1 cellular context compared by ENCODE assay signal in the genomic region with DNA sequence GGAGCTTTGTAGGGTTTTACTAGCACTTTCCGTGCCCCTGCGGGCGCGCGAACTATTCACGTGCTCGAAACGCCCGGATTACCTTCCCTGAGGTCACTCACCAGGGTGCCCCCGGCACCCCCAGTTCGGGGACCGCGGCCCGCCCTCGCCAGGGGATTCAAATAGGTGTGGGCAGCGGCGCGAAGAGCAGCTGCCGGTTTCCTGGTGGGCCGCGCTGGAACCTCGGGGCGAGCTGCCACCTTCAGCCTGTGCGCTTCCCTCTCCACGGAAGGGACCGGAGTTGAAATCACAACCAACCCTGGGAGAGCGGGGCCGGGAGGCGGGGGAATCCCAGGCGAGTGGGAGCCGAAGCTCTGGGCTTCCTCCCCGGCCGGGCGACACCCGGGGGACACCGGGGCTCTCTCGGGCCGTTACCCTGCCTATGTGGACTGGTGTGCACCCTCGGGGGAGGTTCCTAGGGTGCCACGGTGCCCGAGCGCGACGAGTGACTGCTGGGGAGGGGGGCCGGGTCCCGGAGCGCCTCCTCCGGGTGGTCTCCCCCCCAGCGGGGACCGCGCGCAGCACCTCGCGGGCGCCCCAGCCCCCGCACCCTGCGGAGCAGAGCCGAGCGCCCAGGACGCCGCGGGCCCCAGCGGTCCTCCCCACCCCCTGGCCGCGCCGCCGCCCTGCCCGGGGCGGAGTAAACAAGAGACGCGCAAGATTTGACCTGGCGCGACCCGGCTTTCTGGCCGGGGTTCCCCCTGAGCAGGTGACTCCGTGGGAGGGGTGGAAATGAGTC.
A peak's percentile ranks its signal among the peaks of the same experiment; 100 is the strongest.
TF ChIP-seq lines count a peak whose summit lies in the region.

No MANE protein-coding gene starts in this region.

TF ChIP-seq in HepG2, 621 proteins besides CTCF, POLR2A, EP300 and RAD21 (continued from another document and continues in another):
- TF ChIP-seq, protein P1, sequence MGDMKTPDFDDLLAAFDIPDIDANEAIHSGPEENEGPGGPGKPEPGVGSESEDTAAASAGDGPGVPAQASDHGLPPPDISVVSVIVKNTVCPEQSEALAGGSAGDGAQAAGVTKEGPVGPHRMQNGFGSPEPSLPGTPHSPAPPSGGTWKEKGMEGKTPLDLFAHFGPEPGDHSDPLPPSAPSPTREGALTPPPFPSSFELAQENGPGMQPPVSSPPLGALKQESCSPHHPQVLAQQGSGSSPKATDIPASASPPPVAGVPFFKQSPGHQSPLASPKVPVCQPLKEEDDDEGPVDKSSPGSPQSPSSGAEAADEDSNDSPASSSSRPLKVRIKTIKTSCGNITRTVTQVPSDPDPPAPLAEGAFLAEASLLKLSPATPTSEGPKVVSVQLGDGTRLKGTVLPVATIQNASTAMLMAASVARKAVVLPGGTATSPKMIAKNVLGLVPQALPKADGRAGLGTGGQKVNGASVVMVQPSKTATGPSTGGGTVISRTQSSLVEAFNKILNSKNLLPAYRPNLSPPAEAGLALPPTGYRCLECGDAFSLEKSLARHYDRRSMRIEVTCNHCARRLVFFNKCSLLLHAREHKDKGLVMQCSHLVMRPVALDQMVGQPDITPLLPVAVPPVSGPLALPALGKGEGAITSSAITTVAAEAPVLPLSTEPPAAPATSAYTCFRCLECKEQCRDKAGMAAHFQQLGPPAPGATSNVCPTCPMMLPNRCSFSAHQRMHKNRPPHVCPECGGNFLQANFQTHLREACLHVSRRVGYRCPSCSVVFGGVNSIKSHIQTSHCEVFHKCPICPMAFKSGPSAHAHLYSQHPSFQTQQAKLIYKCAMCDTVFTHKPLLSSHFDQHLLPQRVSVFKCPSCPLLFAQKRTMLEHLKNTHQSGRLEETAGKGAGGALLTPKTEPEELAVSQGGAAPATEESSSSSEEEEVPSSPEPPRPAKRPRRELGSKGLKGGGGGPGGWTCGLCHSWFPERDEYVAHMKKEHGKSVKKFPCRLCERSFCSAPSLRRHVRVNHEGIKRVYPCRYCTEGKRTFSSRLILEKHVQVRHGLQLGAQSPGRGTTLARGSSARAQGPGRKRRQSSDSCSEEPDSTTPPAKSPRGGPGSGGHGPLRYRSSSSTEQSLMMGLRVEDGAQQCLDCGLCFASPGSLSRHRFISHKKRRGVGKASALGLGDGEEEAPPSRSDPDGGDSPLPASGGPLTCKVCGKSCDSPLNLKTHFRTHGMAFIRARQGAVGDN (CRISPR knock-in tag; IDR thresholded peaks at IDR 0.05), result peak; percentile 83
- TF ChIP-seq NAIF1 (CRISPR knock-in tag; IDR thresholded peaks at IDR 0.05; ENCODE audit: borderline replicate concordance) (0 out of 2 replicates have a peak, but pooled peaks have one; percentile 52), ZNF674 (CRISPR knock-in tag; IDR thresholded peaks at IDR 0.05; ENCODE audit: low read depth) (no peak), ATF3 (CRISPR knock-in tag; IDR thresholded peaks at IDR 0.05) (no peak), PAWR (CRISPR knock-in tag; IDR thresholded peaks at IDR 0.05; ENCODE audit: borderline replicate concordance) (0 out of 2 replicates have a peak, but pooled peaks have one; percentile 27), SAP130 (CRISPR knock-in tag; IDR thresholded peaks at IDR 0.05; ENCODE audit: low read depth) (peak; percentile 95), KDM4B (CRISPR knock-in tag; IDR thresholded peaks at IDR 0.05) (no peak), ZNF317 (CRISPR knock-in tag; IDR thresholded peaks at IDR 0.05) (no peak), YY1 (IDR thresholded peaks at IDR 0.05; ENCODE audit: insufficient read depth, insufficient replicate concordance, low read depth, low read length) (peak; percentile 47), PRPF4 (IDR thresholded peaks at IDR 0.05; ENCODE audit: low read depth, low read length, poor library complexity, severe bottlenecking) (no peak), SALL2 (CRISPR knock-in tag; IDR thresholded peaks at IDR 0.05) (no peak; the same call in 1 of the 2 replicates), ZFP36L2 (CRISPR knock-in tag; IDR thresholded peaks at IDR 0.05) (no peak), ZSCAN20 (CRISPR knock-in tag; IDR thresholded peaks at IDR 0.05; ENCODE audit: borderline replicate concordance) (no peak; the same call in 1 of the 2 replicates), HMG20A (CRISPR knock-in tag; IDR thresholded peaks at IDR 0.05; ENCODE audit: borderline replicate concordance) (peak; percentile 63; the same call in 1 of the 2 replicates), AGO2 (optimal IDR thresholded peaks at IDR 0.05; ENCODE audit: low read depth, low read length) (peak; percentile 44), KDM2A (CRISPR knock-in tag; IDR thresholded peaks at IDR 0.05; ENCODE audit: borderline replicate concordance, low read depth) (peak; percentile 92), BRCA1 (CRISPR knock-in tag; IDR thresholded peaks at IDR 0.05) (no peak), CSRNP1 (CRISPR knock-in tag; IDR thresholded peaks at IDR 0.05) (peak; percentile 59; the same call in 1 of the 2 replicates), NFE2 (CRISPR knock-in tag; IDR thresholded peaks at IDR 0.05) (no peak), MAZ (IDR thresholded peaks at IDR 0.05; ENCODE audit: borderline replicate concordance, low read depth, low read length) (peak; percentile 35; the same call in 1 of the 2 replicates), MAZ (CRISPR knock-in tag; IDR thresholded peaks at IDR 0.05; ENCODE audit: low read depth) (peak; percentile 92), ZBTB33 (CRISPR knock-in tag; IDR thresholded peaks at IDR 0.05) (no peak), ZNF850 (CRISPR knock-in tag; conservative IDR thresholded peaks at IDR 0.05) (peak; percentile 24; the same call in 1 of the 2 replicates), SKIL (CRISPR knock-in tag; IDR thresholded peaks at IDR 0.05; ENCODE audit: borderline replicate concordance) (peak; percentile 88), ZNF503 (CRISPR knock-in tag; IDR thresholded peaks at IDR 0.05) (peak; percentile 78; the same call in 1 of the 2 replicates), ZSCAN21 (CRISPR knock-in tag; IDR thresholded peaks at IDR 0.05; ENCODE audit: borderline replicate concordance) (no peak), MTA3 (CRISPR knock-in tag; IDR thresholded peaks at IDR 0.05) (no peak)
- TF ChIP-seq, protein P2, sequence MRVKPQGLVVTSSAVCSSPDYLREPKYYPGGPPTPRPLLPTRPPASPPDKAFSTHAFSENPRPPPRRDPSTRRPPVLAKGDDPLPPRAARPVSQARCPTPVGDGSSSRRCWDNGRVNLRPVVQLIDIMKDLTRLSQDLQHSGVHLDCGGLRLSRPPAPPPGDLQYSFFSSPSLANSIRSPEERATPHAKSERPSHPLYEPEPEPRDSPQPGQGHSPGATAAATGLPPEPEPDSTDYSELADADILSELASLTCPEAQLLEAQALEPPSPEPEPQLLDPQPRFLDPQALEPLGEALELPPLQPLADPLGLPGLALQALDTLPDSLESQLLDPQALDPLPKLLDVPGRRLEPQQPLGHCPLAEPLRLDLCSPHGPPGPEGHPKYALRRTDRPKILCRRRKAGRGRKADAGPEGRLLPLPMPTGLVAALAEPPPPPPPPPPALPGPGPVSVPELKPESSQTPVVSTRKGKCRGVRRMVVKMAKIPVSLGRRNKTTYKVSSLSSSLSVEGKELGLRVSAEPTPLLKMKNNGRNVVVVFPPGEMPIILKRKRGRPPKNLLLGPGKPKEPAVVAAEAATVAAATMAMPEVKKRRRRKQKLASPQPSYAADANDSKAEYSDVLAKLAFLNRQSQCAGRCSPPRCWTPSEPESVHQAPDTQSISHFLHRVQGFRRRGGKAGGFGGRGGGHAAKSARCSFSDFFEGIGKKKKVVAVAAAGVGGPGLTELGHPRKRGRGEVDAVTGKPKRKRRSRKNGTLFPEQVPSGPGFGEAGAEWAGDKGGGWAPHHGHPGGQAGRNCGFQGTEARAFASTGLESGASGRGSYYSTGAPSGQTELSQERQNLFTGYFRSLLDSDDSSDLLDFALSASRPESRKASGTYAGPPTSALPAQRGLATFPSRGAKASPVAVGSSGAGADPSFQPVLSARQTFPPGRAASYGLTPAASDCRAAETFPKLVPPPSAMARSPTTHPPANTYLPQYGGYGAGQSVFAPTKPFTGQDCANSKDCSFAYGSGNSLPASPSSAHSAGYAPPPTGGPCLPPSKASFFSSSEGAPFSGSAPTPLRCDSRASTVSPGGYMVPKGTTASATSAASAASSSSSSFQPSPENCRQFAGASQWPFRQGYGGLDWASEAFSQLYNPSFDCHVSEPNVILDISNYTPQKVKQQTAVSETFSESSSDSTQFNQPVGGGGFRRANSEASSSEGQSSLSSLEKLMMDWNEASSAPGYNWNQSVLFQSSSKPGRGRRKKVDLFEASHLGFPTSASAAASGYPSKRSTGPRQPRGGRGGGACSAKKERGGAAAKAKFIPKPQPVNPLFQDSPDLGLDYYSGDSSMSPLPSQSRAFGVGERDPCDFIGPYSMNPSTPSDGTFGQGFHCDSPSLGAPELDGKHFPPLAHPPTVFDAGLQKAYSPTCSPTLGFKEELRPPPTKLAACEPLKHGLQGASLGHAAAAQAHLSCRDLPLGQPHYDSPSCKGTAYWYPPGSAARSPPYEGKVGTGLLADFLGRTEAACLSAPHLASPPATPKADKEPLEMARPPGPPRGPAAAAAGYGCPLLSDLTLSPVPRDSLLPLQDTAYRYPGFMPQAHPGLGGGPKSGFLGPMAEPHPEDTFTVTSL (CRISPR knock-in tag; IDR thresholded peaks at IDR 0.05; ENCODE audit: borderline replicate concordance), result 0 out of 2 replicates have a peak, but pooled peaks have one; percentile 22
- TF ChIP-seq, protein P3, sequence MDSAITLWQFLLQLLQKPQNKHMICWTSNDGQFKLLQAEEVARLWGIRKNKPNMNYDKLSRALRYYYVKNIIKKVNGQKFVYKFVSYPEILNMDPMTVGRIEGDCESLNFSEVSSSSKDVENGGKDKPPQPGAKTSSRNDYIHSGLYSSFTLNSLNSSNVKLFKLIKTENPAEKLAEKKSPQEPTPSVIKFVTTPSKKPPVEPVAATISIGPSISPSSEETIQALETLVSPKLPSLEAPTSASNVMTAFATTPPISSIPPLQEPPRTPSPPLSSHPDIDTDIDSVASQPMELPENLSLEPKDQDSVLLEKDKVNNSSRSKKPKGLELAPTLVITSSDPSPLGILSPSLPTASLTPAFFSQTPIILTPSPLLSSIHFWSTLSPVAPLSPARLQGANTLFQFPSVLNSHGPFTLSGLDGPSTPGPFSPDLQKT (CRISPR knock-in tag; IDR thresholded peaks at IDR 0.05; ENCODE audit: borderline replicate concordance), result no peak
